Comparison of ENCODE assay signal across 8 cellular contexts in genomic region chr12:43805857-43806736, GRCh38. TPM values are rescaled to one million over a fixed set of nuclear protein-coding genes. Genes with fewer than 3 reads are reported as not detected.
DNase-seq lines count a peak whose midpoint lies in the region; ATAC-seq and TF ChIP-seq lines count a peak whose summit lies in the region.

Gene TWF1 (minus strand): TSS chr12:43806317. CDS start chr12:43806245, 72 bp downstream.

- intact Hi-C loops in Panc1 (cut with micrococcal nuclease; ENCODE audit: unreplicated experiment): no loop called here
- intact Hi-C loops in esophagus squamous epithelium (cut with DNase I): no loop called here

- peak within 1 kb of the TSS; percentile 99 for H3K27ac Mint-ChIP-seq in activated T-cell treated with anti-CD3 and anti-CD28 coated beads, Interleukin-2, amount 50 U/mL, for 72 hours
- peak within 1 kb of the TSS; percentile 99 to 100 (median 100) for H3K27ac Mint-ChIP-seq in naive B cell
- H3K27ac Mint-ChIP-seq in stimulated activated memory B cell treated with anti-CD40 and anti-IgM and Interleukin-4, amounts not matched to agents 10 μg/mL and 1 μg/mL and 100 μg/mL, for 72 hours: peak within 1 kb of the TSS; percentile 97

- peaks cover 29% of the 10 kb centered on the region for H3K36me3 ChIP-seq in Panc1 (ENCODE audit: control insufficient read depth, insufficient read depth, low read length)
- H3K36me3 ChIP-seq in esophagus squamous epithelium: peaks cover 0 to 24% (median 9%) of the 10 kb centered on the region in 3 donors

- peaks cover 2 to 7% of the 10 kb centered on the region in 2 donors for H3K36me3 Mint-ChIP-seq in activated T-cell treated with anti-CD3 and anti-CD28 coated beads, Interleukin-2, amount 50 U/mL, for 72 hours (ENCODE audit: insufficient read depth in 2 of 2)
- peaks cover 4 to 7% of the 10 kb centered on the region in 2 donors for H3K36me3 Mint-ChIP-seq in naive B cell
- peaks cover 6% of the 10 kb centered on the region for H3K36me3 Mint-ChIP-seq in stimulated activated memory B cell treated with anti-CD40 and anti-IgM and Interleukin-4, amounts not matched to agents 10 μg/mL and 1 μg/mL and 100 μg/mL, for 72 hours

- ATAC-seq in GM21526 (IDR thresholded peaks at IDR 0.05; ENCODE audit: low FRiP score, unreplicated experiment) (peak; percentile 91), Panc1 (peak; percentile 99), naive B cell (ENCODE audit: low read depth in 2 of 2) (peak; percentile 94)
- ATAC-seq in activated T-cell treated with anti-CD3 and anti-CD28 coated beads, Interleukin-2, amount 50 U/mL, for 72 hours (replicated peaks in 1 of 2): peak; percentile 98
- ATAC-seq in stimulated activated memory B cell treated with anti-CD40 and anti-IgM and Interleukin-4, amounts not matched to agents 10 μg/mL and 1 μg/mL and 100 μg/mL, for 72 hours: peak; percentile 99

- CTCF ChIA-PET in Panc1 (lab: Charles Lee): interaction anchor here (0.6 to 1.0 kb wide), 4 partner anchors 76 to 358 kb away, joined by 3 to 10 read pairs (median 3); no protein-coding TSS in a partner anchor

- H3K9me3 Mint-ChIP-seq in activated T-cell treated with anti-CD3 and anti-CD28 coated beads, Interleukin-2, amount 50 U/mL, for 72 hours: no peaks in the 10 kb centered on the region
- no peaks in the 10 kb centered on the region for H3K9me3 Mint-ChIP-seq in naive B cell
- H3K9me3 Mint-ChIP-seq in stimulated activated memory B cell treated with anti-CD40 and anti-IgM and Interleukin-4, amounts not matched to agents 10 μg/mL and 1 μg/mL and 100 μg/mL, for 72 hours: no peaks in the 10 kb centered on the region

- H3K4me1 ChIP-seq in Panc1 (ENCODE audit: control insufficient read depth, insufficient read depth, low read length) (peaks cover 18% of the 10 kb centered on the region), esophagus squamous epithelium (peaks cover 0 to 50% (median 18%) of the 10 kb centered on the region in 3 donors)

- POLR2A ChIA-PET in Panc1 (lab: Charles Lee): interaction anchor here (0.6 to 1.0 kb wide), 3 partner anchors 10 to 23 kb away, joined by 3 read pairs; no protein-coding TSS in a partner anchor

- H3K27me3 ChIP-seq in Panc1 (ENCODE audit: control insufficient read depth, insufficient read depth, low read length): no peaks in the 10 kb centered on the region
- H3K27me3 ChIP-seq in esophagus squamous epithelium: no peaks in the 10 kb centered on the region

- H3K4me3 ChIP-seq in Panc1 (ENCODE audit: low read depth in 2 of 2, low read length in 2 of 2): peak within 1 kb of the TSS; percentile 95 to 98
- peak within 1 kb of the TSS; percentile 79 to 94 (median 90) for H3K4me3 ChIP-seq in esophagus squamous epithelium

- peak within 1 kb of the TSS; percentile 98 for H3K27ac ChIP-seq in Panc1 (ENCODE audit: low read length)
- H3K27ac ChIP-seq in esophagus squamous epithelium: peak within 1 kb of the TSS; percentile 91 to 99 (median 96)

- no TSS peak for BruUV-seq in Panc1 (replicated peaks; lab: Mats Ljungman, UMichigan)

- in situ Hi-C loops in Panc1 (cut with HindIII; ENCODE audit: low pct_unique_long_range_greater_than_20kb, low sequenced_read_pairs): no loop called here

- peak; percentile 97 for DNase-seq in DMS53 (lab: John Stamatoyannopoulos, UW)
- DNase-seq in HuH-7 (ENCODE audit: low spot score): peak; percentile 78
- DNase-seq in Panc1 (ENCODE audit: low read depth, low spot score): no peak
- DNase-seq in activated T-cell treated with anti-CD3 and anti-CD28 coated beads, Interleukin-2, amount 50 U/mL, for 72 hours: peak; percentile 88 to 94
- peak; percentile 45 for DNase-seq in esophagus squamous epithelium (lab: John Stamatoyannopoulos, UW)
- peak; percentile 93 for DNase-seq in naive B cell

- no peaks in the 10 kb centered on the region for H3K27me3 Mint-ChIP-seq in activated T-cell treated with anti-CD3 and anti-CD28 coated beads, Interleukin-2, amount 50 U/mL, for 72 hours (ENCODE audit: low read depth)
- peaks cover 0 to 4% (median 0%) of the 10 kb centered on the region in 3 donors for H3K27me3 Mint-ChIP-seq in naive B cell
- no peaks in the 10 kb centered on the region for H3K27me3 Mint-ChIP-seq in stimulated activated memory B cell treated with anti-CD40 and anti-IgM and Interleukin-4, amounts not matched to agents 10 μg/mL and 1 μg/mL and 100 μg/mL, for 72 hours

- H3K9me3 ChIP-seq in Panc1 (ENCODE audit: control insufficient read depth, insufficient read depth, low read depth, low read length) (no peaks in the 10 kb centered on the region), esophagus squamous epithelium (no peaks in the 10 kb centered on the region)

- 0 to 1% methylated on average over 10 to 15 of the region's 89 CpGs for WGBS in esophagus squamous epithelium, 2 donors

- H3K4me1 Mint-ChIP-seq in activated T-cell treated with anti-CD3 and anti-CD28 coated beads, Interleukin-2, amount 50 U/mL, for 72 hours (ENCODE audit: low read depth): peaks cover 24% of the 10 kb centered on the region
- peaks cover 10 to 30% (median 22%) of the 10 kb centered on the region in 3 donors for H3K4me1 Mint-ChIP-seq in naive B cell
- H3K4me1 Mint-ChIP-seq in stimulated activated memory B cell treated with anti-CD40 and anti-IgM and Interleukin-4, amounts not matched to agents 10 μg/mL and 1 μg/mL and 100 μg/mL, for 72 hours: peaks cover 20% of the 10 kb centered on the region

- peak within 1 kb of the TSS; percentile 92 to 100 for H3K4me3 Mint-ChIP-seq in activated T-cell treated with anti-CD3 and anti-CD28 coated beads, Interleukin-2, amount 50 U/mL, for 72 hours
- H3K4me3 Mint-ChIP-seq in naive B cell: peak within 1 kb of the TSS; percentile 93 to 100 (median 100)
- peak within 1 kb of the TSS; percentile 96 for H3K4me3 Mint-ChIP-seq in stimulated activated memory B cell treated with anti-CD40 and anti-IgM and Interleukin-4, amounts not matched to agents 10 μg/mL and 1 μg/mL and 100 μg/mL, for 72 hours

- peak in 3 of 4 donors; percentile 62 to 90 (median 88) for TF ChIP-seq POLR2A in esophagus squamous epithelium (IDR thresholded peaks at IDR 0.05)

- peak; percentile 30; the same call in 1 of the 2 replicates for TF ChIP-seq CTCF in Panc1 (IDR thresholded peaks at IDR 0.05)
- TF ChIP-seq CTCF in esophagus squamous epithelium (IDR thresholded peaks at IDR 0.05): peak in 4 of 6 experiments; percentile 8 to 39 (median 26)

RNA-seq across cellular contexts. Expression of gene TWF1, which starts in this region (rescaled TPM):
- total RNA-seq in Panc1 (2021; ENCODE audit: unreplicated experiment): 103 TPM
- 47.6 TPM for polyA plus RNA-seq in Panc1 (2012; ENCODE audit: insufficient read length)
- 10 to 100 TPM; 14.5 to 19.1 TPM for total RNA-seq in activated T-cell treated with anti-CD3 and anti-CD28 coated beads, Interleukin-2, amount 50 U/mL, for 72 hours
- 100 to 1,000 TPM; 112 to 230 (median 194) TPM for total RNA-seq in esophagus squamous epithelium
- polyA plus RNA-seq in naive B cell (ENCODE audit: low read depth in 6 of 6): 10 to 100 TPM; 21.4 to 29.6 (median 25.3) TPM
